In the genomic region with DNA sequence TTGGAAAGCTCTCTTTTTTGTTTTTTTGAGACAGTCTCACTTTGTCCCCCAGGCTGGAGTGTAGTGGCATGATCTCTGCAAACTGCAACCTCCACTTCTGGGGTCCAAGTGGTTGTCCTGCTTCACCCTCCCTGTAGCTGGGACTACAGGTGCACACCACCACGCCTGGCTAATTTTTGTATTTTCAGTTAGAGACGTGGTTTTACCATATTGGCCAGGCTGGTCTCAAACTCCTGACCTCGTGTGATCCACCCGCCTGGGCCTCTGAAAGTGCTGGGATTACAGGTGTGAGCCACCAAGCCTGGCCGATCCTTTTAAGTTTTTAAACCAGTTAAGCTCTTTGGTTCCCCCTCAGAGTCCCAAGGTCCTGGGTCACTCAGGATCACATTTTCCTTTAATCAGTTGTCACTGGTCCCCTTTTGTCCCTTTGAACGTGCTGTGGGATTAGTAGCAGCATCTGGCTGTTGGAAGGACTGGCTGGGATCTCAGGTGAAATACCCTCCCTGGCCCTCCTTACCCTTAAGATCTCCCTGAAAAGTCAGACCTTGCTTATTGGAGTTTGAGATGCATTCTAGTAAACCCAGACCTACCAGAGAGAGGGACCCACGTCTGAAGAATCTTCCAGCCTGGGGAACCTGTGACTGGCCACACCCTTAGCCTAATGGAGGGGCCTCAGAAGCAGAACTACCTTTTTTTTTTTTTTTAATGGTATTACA, we compare ENCODE assay signal across 1 cellular context.
TF ChIP-seq lines count a peak whose summit lies in the region.

No MANE protein-coding gene starts in this region.

TF ChIP-seq in SK-N-SH treated with all-trans-retinoic acid at 6 μM for 48 hours, 23 proteins besides CTCF, POLR2A, EP300 and RAD21 (continued from another document):
- TF ChIP-seq TSHZ2 (CRISPR knock-in tag; IDR thresholded peaks at IDR 0.05) (no peak), ZNF8 (CRISPR knock-in tag; IDR thresholded peaks at IDR 0.05) (peak; percentile 41), TOX (CRISPR knock-in tag; IDR thresholded peaks at IDR 0.05; ENCODE audit: borderline replicate concordance) (peak; percentile 90)
- TF ChIP-seq, protein P1, sequence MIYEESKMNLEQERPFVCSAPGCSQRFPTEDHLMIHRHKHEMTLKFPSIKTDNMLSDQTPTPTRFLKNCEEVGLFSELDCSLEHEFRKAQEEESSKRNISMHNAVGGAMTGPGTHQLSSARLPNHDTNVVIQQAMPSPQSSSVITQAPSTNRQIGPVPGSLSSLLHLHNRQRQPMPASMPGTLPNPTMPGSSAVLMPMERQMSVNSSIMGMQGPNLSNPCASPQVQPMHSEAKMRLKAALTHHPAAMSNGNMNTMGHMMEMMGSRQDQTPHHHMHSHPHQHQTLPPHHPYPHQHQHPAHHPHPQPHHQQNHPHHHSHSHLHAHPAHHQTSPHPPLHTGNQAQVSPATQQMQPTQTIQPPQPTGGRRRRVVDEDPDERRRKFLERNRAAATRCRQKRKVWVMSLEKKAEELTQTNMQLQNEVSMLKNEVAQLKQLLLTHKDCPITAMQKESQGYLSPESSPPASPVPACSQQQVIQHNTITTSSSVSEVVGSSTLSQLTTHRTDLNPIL (CRISPR knock-in tag; IDR thresholded peaks at IDR 0.05; ENCODE audit: low read depth), result peak; percentile 75; the same call in 1 of the 2 replicates
- TF ChIP-seq, protein P2, sequence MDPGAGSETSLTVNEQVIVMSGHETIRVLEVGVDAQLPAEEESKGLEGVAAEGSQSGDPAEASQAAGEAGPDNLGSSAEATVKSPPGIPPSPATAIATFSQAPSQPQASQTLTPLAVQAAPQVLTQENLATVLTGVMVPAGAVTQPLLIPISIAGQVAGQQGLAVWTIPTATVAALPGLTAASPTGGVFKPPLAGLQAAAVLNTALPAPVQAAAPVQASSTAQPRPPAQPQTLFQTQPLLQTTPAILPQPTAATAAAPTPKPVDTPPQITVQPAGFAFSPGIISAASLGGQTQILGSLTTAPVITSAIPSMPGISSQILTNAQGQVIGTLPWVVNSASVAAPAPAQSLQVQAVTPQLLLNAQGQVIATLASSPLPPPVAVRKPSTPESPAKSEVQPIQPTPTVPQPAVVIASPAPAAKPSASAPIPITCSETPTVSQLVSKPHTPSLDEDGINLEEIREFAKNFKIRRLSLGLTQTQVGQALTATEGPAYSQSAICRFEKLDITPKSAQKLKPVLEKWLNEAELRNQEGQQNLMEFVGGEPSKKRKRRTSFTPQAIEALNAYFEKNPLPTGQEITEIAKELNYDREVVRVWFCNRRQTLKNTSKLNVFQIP (CRISPR knock-in tag; IDR thresholded peaks at IDR 0.05; ENCODE audit: borderline replicate concordance, low read depth), result peak; percentile 61
